In genomic region chr10:88080213-88080612, GRCh38 we compare ENCODE assay signal across 10 cellular contexts.
A peak's percentile ranks its signal among the peaks of the same experiment; 100 is the strongest.
DNase-seq lines count a peak whose midpoint lies in the region; ATAC-seq and TF ChIP-seq lines count a peak whose summit lies in the region.
"Had no signal": no experiment of that assay in that cellular context is flagged by ENCODE, and none has a peak within 500 bp of the region (broad histone marks: within the 10 kb centered on the region; RNA-seq: fewer than 3 reads in every experiment).

No MANE protein-coding gene starts in this region.

- TF ChIP-seq CTCF in activated CD8-positive, alpha-beta T cell treated with anti-CD3 and anti-CD28 coated beads for 36 hours (IDR thresholded peaks at IDR 0.05) = no peak

- H3K9me3 Mint-ChIP-seq in activated CD8-positive, alpha-beta T cell treated with anti-CD3 and anti-CD28 coated beads for 36 hours = no peaks in the 10 kb centered on the region
- H3K9me3 Mint-ChIP-seq: T-helper 2 cell treated with Interferon-gamma antibody and Interleukin-4, amounts not matched to agents 5 μg/mL and 100 μg/mL, for 36 hours had no signal

- intact Hi-C loops in activated CD8-positive, alpha-beta T cell treated with anti-CD3 and anti-CD28 coated beads for 36 hours (cut with micrococcal nuclease) = no loop called here

- no peak overlapping the region for H3K4me3 Mint-ChIP-seq in activated CD8-positive, alpha-beta T cell treated with anti-CD3 and anti-CD28 coated beads for 36 hours
- H3K4me3 Mint-ChIP-seq: T-helper 2 cell treated with Interferon-gamma antibody and Interleukin-4, amounts not matched to agents 5 μg/mL and 100 μg/mL, for 36 hours had no signal

- CTCF ChIA-PET in activated CD8-positive, alpha-beta T cell treated with anti-CD3 and anti-CD28 coated beads for 36 hours (lab: Charles Lee) = interaction anchor here (0.6 to 1.2 kb wide), 3 partner anchors 147 to 309 kb away, joined by 3 read pairs; partner anchors contain the start of gene ATAD1

- no peaks in the 10 kb centered on the region for H3K36me3 Mint-ChIP-seq in activated CD8-positive, alpha-beta T cell treated with anti-CD3 and anti-CD28 coated beads for 36 hours (ENCODE audit: low read depth)

- TF ChIP-seq POLR2A in erythroblast (IDR thresholded peaks at IDR 0.05; ENCODE audit: low read length) = no peak

- H3K27me3 Mint-ChIP-seq in activated CD8-positive, alpha-beta T cell treated with anti-CD3 and anti-CD28 coated beads for 36 hours = peaks cover 3% of the 10 kb centered on the region

- H3K27ac Mint-ChIP-seq in activated CD8-positive, alpha-beta T cell treated with anti-CD3 and anti-CD28 coated beads for 36 hours = no peak overlapping the region
- H3K27ac Mint-ChIP-seq: T-helper 2 cell treated with Interferon-gamma antibody and Interleukin-4, amounts not matched to agents 5 μg/mL and 100 μg/mL, for 36 hours had no signal

- peaks cover 15% of the 10 kb centered on the region for H3K4me1 Mint-ChIP-seq in activated CD8-positive, alpha-beta T cell treated with anti-CD3 and anti-CD28 coated beads for 36 hours (ENCODE audit: low read depth)

- in situ Hi-C loops in KBM-7 (cut with MboI; ENCODE audit: low pct_unique_long_range_greater_than_20kb, low sequenced_read_pairs) = no loop called here

- POLR2A ChIA-PET in activated CD8-positive, alpha-beta T cell treated with anti-CD3 and anti-CD28 coated beads for 36 hours (lab: Charles Lee) = no interaction called here

- peak; percentile 40 for ATAC-seq in GM21447 (IDR thresholded peaks at IDR 0.05; ENCODE audit: unreplicated experiment)
- ATAC-seq in activated CD8-positive, alpha-beta T cell treated with anti-CD3 and anti-CD28 coated beads for 36 hours = no peak
- ATAC-seq: foreskin keratinocyte had no signal

- DNase-seq in EH (ENCODE audit: low read depth) = peak; percentile 63
- DNase-seq in HuH-7 (ENCODE audit: low spot score) = peak; percentile 55
- DNase-seq in kidney tubule cell (ENCODE audit: low spot score) = peak; percentile 87
- no peak for DNase-seq in NCI-H774 (lab: John Stamatoyannopoulos, UW)
- DNase-seq in erythroblast (lab: John Stamatoyannopoulos, UW) = no peak
- no peak for DNase-seq in activated CD8-positive, alpha-beta T cell treated with anti-CD3 and anti-CD28 coated beads for 36 hours
- DNase-seq in KBM-7 = no peak
- DNase-seq: foreskin keratinocyte had no signal

Comparison
In these comparisons a context has a peak if more than half of its experiments do, and no peak if none do; other contexts are left out.
1. DNase-seq: peak in EH (single experiment), HuH-7 (single experiment) and kidney tubule cell (single experiment); none in NCI-H774 (single experiment), erythroblast (0 of 2), activated CD8-positive, alpha-beta T cell treated with anti-CD3 and anti-CD28 coated beads for 36 hours (single experiment) and KBM-7 (single experiment).